In the genomic region with DNA sequence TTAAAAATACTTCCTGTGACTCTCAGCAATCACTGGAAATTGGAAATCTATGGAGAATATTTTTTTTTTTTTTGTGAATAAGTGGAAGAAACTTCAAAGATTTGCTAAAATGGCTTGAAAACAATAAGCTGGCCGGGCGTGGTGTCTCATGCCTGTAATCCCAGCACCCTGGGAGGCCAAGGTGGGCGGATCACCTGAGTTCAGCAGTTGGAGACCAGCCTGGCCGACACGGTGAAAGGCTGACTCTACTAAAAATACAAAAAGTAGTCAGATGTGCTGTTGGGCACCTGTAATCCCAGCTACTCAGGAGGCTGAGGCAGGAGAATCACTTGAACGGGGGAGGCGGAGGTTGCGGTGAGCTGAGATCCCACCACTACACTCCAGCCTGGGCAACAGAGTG, we compare ENCODE assay signal across 24 cellular contexts.
"Had no signal": no experiment of that assay in that cellular context is flagged by ENCODE, and none has a peak within 500 bp of the region (broad histone marks: within the 10 kb centered on the region; RNA-seq: fewer than 3 reads in every experiment).

No MANE protein-coding gene starts in this region.

- H3K27me3 ChIP-seq: esophagus squamous epithelium, gastroesophageal sphincter, neutrophil, sigmoid colon, stomach had no signal

- ATAC-seq: effector memory CD8-positive, alpha-beta T cell; gastroesophageal sphincter; left cardiac atrium; lower lobe of right lung; mucosa of descending colon; naive thymus-derived CD8-positive, alpha-beta T cell; psoas muscle had no signal

- H3K4me1 ChIP-seq: lower lobe of right lung, psoas muscle, stomach had no signal

- H3K27me3 Mint-ChIP-seq: dendritic cell treated with granulocyte-macrophage colony-stimulating factor and Interleukin-4, amounts not matched to agents 40 ng/mL and 50 ng/mL, for 4 days had no signal

- H3K4me3 ChIP-seq: esophagus squamous epithelium, gastroesophageal sphincter, left ventricle myocardium inferior, lower lobe of right lung, mucosa of descending colon, psoas muscle, sigmoid colon, skin epidermis, stomach, thoracic aorta had no signal

- H3K27ac ChIP-seq: esophagus squamous epithelium, gastroesophageal sphincter, left ventricle myocardium inferior, lower lobe of right lung, neutrophil, psoas muscle, sigmoid colon, skin epidermis, stomach, thoracic aorta had no signal

- H3K9me3 Mint-ChIP-seq: dendritic cell treated with granulocyte-macrophage colony-stimulating factor and Interleukin-4, amounts not matched to agents 40 ng/mL and 50 ng/mL, for 4 days; effector memory CD8-positive, alpha-beta T cell; immature natural killer cell; naive thymus-derived CD8-positive, alpha-beta T cell had no signal

- FAIRE-seq: colon, keratinocyte had no signal

- H3K36me3 Mint-ChIP-seq: naive thymus-derived CD8-positive, alpha-beta T cell had no signal

- H3K27ac Mint-ChIP-seq: dendritic cell treated with granulocyte-macrophage colony-stimulating factor and Interleukin-4, amounts not matched to agents 40 ng/mL and 50 ng/mL, for 4 days; effector memory CD8-positive, alpha-beta T cell; immature natural killer cell; naive thymus-derived CD8-positive, alpha-beta T cell had no signal

- H3K4me3 Mint-ChIP-seq: dendritic cell treated with granulocyte-macrophage colony-stimulating factor and Interleukin-4, amounts not matched to agents 40 ng/mL and 50 ng/mL, for 4 days; effector memory CD8-positive, alpha-beta T cell; immature natural killer cell; naive thymus-derived CD8-positive, alpha-beta T cell had no signal

- H3K36me3 ChIP-seq: esophagus squamous epithelium, gastroesophageal sphincter, left ventricle myocardium inferior, lower lobe of right lung, neutrophil, sigmoid colon, stomach, thoracic aorta had no signal

- H3K4me1 Mint-ChIP-seq: immature natural killer cell; naive thymus-derived CD8-positive, alpha-beta T cell had no signal

- H3K9me3 ChIP-seq: esophagus squamous epithelium, gastroesophageal sphincter, left ventricle myocardium inferior, lower lobe of right lung, mucosa of descending colon, neutrophil, psoas muscle, sigmoid colon, stomach, thoracic aorta had no signal

- DNase-seq: effector memory CD8-positive, alpha-beta T cell; esophagus squamous epithelium; foreskin fibroblast; glutamatergic neuron; immature natural killer cell; left cardiac atrium; left ventricle myocardium inferior; lower lobe of right lung; mucosa of descending colon; naive thymus-derived CD8-positive, alpha-beta T cell; psoas muscle; sigmoid colon; stimulated activated CD4-positive, alpha-beta T cell treated with anti-CD3 and anti-CD28 coated beads, Interleukin-12 subunit alpha, Interleukin-12 subunit beta, amount 100 ng/mL, for 4 hours; stimulated activated naive CD4-positive, alpha-beta T cell; stomach; substantia nigra; trophoblast cell had no signal
